8 cellular contexts compared by ENCODE assay signal in genomic region chr11:62889484-62890437, GRCh38. TPM values are rescaled to one million over a fixed set of nuclear protein-coding genes. Genes with fewer than 3 reads are reported as not detected.
DNase-seq lines count a peak whose midpoint lies in the region; ATAC-seq and TF ChIP-seq lines count a peak whose summit lies in the region.

No MANE protein-coding gene starts in this region.

- peak; percentile 25 to 83 (median 68) for ATAC-seq in psoas muscle
- no peak for ATAC-seq in HG02870 (IDR thresholded peaks at IDR 0.05; ENCODE audit: unreplicated experiment)
- ATAC-seq in HG02970 (IDR thresholded peaks at IDR 0.05; ENCODE audit: low FRiP score, unreplicated experiment) = no peak
- no peak for ATAC-seq in HG03378 (IDR thresholded peaks at IDR 0.05; ENCODE audit: unreplicated experiment)

- H3K27ac ChIP-seq in endodermal cell (ENCODE audit: low read depth, low read length) = peak overlapping the region; percentile 75
- H3K27ac ChIP-seq in psoas muscle = peak overlapping the region; percentile 12

- DNase-seq in H7 (peak; percentile 49), OCI-M1 (lab: John Stamatoyannopoulos, UW) (peak; percentile 86), endodermal cell (peak; percentile 68), psoas muscle (no peak)
- DNase-seq in activated CD4-positive, CD25-positive, alpha-beta regulatory T cell treated with anti-CD3 and anti-CD28 coated beads, Interleukin-2, amount 50 U/mL, for 72 hours = no peak

- H3K9ac ChIP-seq in endodermal cell (ENCODE audit: extremely low read depth, low read length, poor library complexity, severe bottlenecking) = no peak overlapping the region

- H3K4me1 ChIP-seq in endodermal cell (ENCODE audit: control insufficient read depth, insufficient read depth, low read length) (peaks cover 6% of the 10 kb centered on the region), psoas muscle (peaks cover 15% of the 10 kb centered on the region)

- H3K9me3 ChIP-seq in endodermal cell (ENCODE audit: control insufficient read depth, low read length) (no peaks in the 10 kb centered on the region), psoas muscle (no peaks in the 10 kb centered on the region)

- 91 to 92% methylated on average over 6 to 11 of the region's 11 CpGs for WGBS in endodermal cell (ENCODE audit: insufficient coverage in 1 of 2, insufficient read length in 1 of 2), 2 experiments
- 44 to 58% (median 46%) methylated on average over 11 of the region's 11 CpGs for WGBS in psoas muscle, 3 donors

- H3K4me3 Mint-ChIP-seq in endodermal cell = no peak overlapping the region

- H3K36me3 Mint-ChIP-seq in endodermal cell (ENCODE audit: low read depth) = peaks cover 52% of the 10 kb centered on the region

- no peaks in the 10 kb centered on the region for H3K27me3 Mint-ChIP-seq in endodermal cell (ENCODE audit: insufficient read depth)

- TF ChIP-seq CTCF in endodermal cell (conservative IDR thresholded peaks at IDR 0.05) (no peak), psoas muscle (IDR thresholded peaks at IDR 0.05) (no peak)

- peak overlapping the region; percentile 85 for H3K27ac Mint-ChIP-seq in endodermal cell

- H3K36me3 ChIP-seq in H7 (replicated peaks; ENCODE audit: control insufficient read depth, insufficient read depth, low read length) (peaks cover 35% of the 10 kb centered on the region), endodermal cell (ENCODE audit: control insufficient read depth, insufficient read depth, low read length) (peaks cover 53% of the 10 kb centered on the region), psoas muscle (ENCODE audit: insufficient read depth in 1 of 2, low read depth in 1 of 2) (peaks cover 9 to 50% of the 10 kb centered on the region in 2 donors)

- peaks cover 24% of the 10 kb centered on the region for H3K4me1 Mint-ChIP-seq in endodermal cell

- H3K4me3 ChIP-seq in H7 (ENCODE audit: insufficient read depth, low read depth, low read length) = no peak overlapping the region
- H3K4me3 ChIP-seq in endodermal cell (ENCODE audit: low read length) = no peak overlapping the region
- H3K4me3 ChIP-seq in psoas muscle = no peak overlapping the region

- intact Hi-C loops in psoas muscle (cut with DNase I) = no loop called here

- H3K9me3 Mint-ChIP-seq in endodermal cell = no peaks in the 10 kb centered on the region

- H3K27me3 ChIP-seq in H7 (ENCODE audit: control insufficient read depth, insufficient read depth, low read length) (no peaks in the 10 kb centered on the region), endodermal cell (ENCODE audit: control insufficient read depth, insufficient read depth, low read length, poor library complexity, severe bottlenecking) (no peaks in the 10 kb centered on the region), psoas muscle (ENCODE audit: insufficient read depth in 3 of 3, low read length in 2 of 3) (no peaks in the 10 kb centered on the region)

RNA-seq across cellular contexts. Expression of gene SLC3A2, which starts 9.1 kb away (rescaled TPM):
- total RNA-seq in H7 (2014; rRNA removed; shearing (Covaris generic)) = 271 and 340 TPM in 2 replicates
- total RNA-seq in endodermal cell = 100 to 1,000 TPM; 438 to 488 TPM
- polyA plus RNA-seq in endodermal cell (2013, experiment 1 of 2) = 216 TPM
- 179 TPM for polyA plus RNA-seq in endodermal cell (2013, experiment 2 of 2)
- total RNA-seq in psoas muscle = 100 to 1,000 TPM in 3 of 4 donors, 10 to 100 TPM in 1; 62.6 to 187 (median 132) TPM
- 100 to 1,000 TPM; 149 to 374 (median 208) TPM for polyA plus RNA-seq in psoas muscle

RNA-seq across cellular contexts. Expression of gene CHRM1, which starts 31.4 kb away (rescaled TPM):
- not detected in 2 replicates for total RNA-seq in H7 (2014; rRNA removed; shearing (Covaris generic))
- total RNA-seq in endodermal cell (not detected), psoas muscle (not detected)
- polyA plus RNA-seq in endodermal cell (2013, experiment 1 of 2) = 0.07 TPM
- 0.21 TPM for polyA plus RNA-seq in endodermal cell (2013, experiment 2 of 2)
- polyA plus RNA-seq in psoas muscle = under 1 TPM in 1 of 3 donors, not detected in 2; 0.06 TPM

RNA-seq across cellular contexts. Expression of gene WDR74, which starts 50.4 kb away (rescaled TPM):
- total RNA-seq in H7 (2014; rRNA removed; shearing (Covaris generic)) = 153 and 160 TPM in 2 replicates
- 10 to 100 TPM; 44.6 to 48.1 TPM for total RNA-seq in endodermal cell
- polyA plus RNA-seq in endodermal cell (2013, experiment 1 of 2) = 130 TPM
- 195 TPM for polyA plus RNA-seq in endodermal cell (2013, experiment 2 of 2)
- 10 to 100 TPM; 32.9 to 74.9 (median 54.2) TPM for total RNA-seq in psoas muscle
- 100 to 1,000 TPM in 1 of 3 donors, 10 to 100 TPM in 2; 90.1 to 121 (median 92.5) TPM for polyA plus RNA-seq in psoas muscle

RNA-seq across cellular contexts. Expression of gene TEX54, which starts 57.1 kb away (rescaled TPM):
- total RNA-seq in H7 (2014; rRNA removed; shearing (Covaris generic)) = not detected in 2 replicates
- total RNA-seq in endodermal cell = not detected
- polyA plus RNA-seq in endodermal cell (2013, experiment 1 of 2) = not detected
- polyA plus RNA-seq in endodermal cell (2013, experiment 2 of 2) = not detected
- total RNA-seq in psoas muscle = not detected
- polyA plus RNA-seq in psoas muscle = not detected

RNA-seq across cellular contexts. Expression of gene STX5, which starts 57.9 kb away (rescaled TPM):
- total RNA-seq in H7 (2014; rRNA removed; shearing (Covaris generic)) = 24.0 and 29.0 TPM in 2 replicates
- total RNA-seq in endodermal cell = 10 to 100 TPM; 36.9 to 37.3 TPM
- polyA plus RNA-seq in endodermal cell (2013, experiment 1 of 2) = 38.8 TPM
- 35.1 TPM for polyA plus RNA-seq in endodermal cell (2013, experiment 2 of 2)
- total RNA-seq in psoas muscle = 10 to 100 TPM; 16.0 to 24.6 (median 20.7) TPM
- 10 to 100 TPM; 18.2 to 21.1 (median 21.1) TPM for polyA plus RNA-seq in psoas muscle

Comparison
In these comparisons a context has a peak if more than half of its experiments do, and no peak if none do; other contexts are left out.
1. DNase-seq: peak in H7 (single experiment), OCI-M1 (single experiment) and endodermal cell (single experiment); none in psoas muscle (0 of 2) and activated CD4-positive, CD25-positive, alpha-beta regulatory T cell treated with anti-CD3 and anti-CD28 coated beads, Interleukin-2, amount 50 U/mL, for 72 hours (single experiment).
2. ATAC-seq: peak in psoas muscle (4 of 4); none in HG02870 (single experiment), HG02970 (single experiment) and HG03378 (single experiment).